16 cellular contexts compared by ENCODE assay signal in the genomic region with DNA sequence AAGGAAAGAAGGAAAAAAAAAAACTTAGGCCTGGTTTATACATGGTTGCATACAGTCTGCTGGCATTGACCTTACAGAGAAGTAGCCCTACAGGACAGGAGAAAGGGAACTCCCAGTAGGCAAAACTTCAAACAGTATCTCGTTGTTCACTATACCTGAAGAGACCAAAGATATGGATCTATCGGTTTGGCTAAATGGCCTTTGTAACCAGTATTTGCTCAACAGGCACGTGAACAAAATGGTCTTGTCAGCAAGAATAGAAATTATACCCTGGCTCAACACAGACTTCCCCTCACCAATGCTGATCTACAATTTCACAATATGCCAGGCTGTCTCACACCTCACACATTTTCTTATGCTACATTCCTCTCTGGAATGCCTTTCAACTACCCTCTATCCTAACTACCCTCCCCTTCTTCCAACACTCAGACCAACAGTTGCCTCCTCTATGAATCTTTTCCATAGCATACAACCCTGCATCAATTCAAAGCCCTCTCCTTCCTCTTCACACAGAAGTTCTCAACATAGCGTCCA. TPM values are rescaled to one million over a fixed set of nuclear protein-coding genes. Genes with fewer than 3 reads are reported as not detected.
A peak's percentile ranks its signal among the peaks of the same experiment; 100 is the strongest.
DNase-seq lines count a peak whose midpoint lies in the region; ATAC-seq and TF ChIP-seq lines count a peak whose summit lies in the region.
"Had no signal": no experiment of that assay in that cellular context is flagged by ENCODE, and none has a peak within 500 bp of the region (broad histone marks: within the 10 kb centered on the region; RNA-seq: fewer than 3 reads in every experiment).

No MANE protein-coding gene starts in this region.

- H3K36me3 ChIP-seq in hepatocyte (replicated peaks; ENCODE audit: insufficient read depth, low read depth) = no peaks in the 10 kb centered on the region

- no peaks in the 10 kb centered on the region for H3K27me3 Mint-ChIP-seq in progenitor cell of endocrine pancreas
- H3K27me3 Mint-ChIP-seq: naive thymus-derived CD4-positive, alpha-beta T cell had no signal

- no peaks in the 10 kb centered on the region for H3K9me2 ChIP-seq in hepatocyte (replicated peaks; ENCODE audit: insufficient read depth)

- H3K4me1 Mint-ChIP-seq in progenitor cell of endocrine pancreas (ENCODE audit: low read depth) = peaks cover 14% of the 10 kb centered on the region

- H3K79me2 ChIP-seq in hepatocyte = peaks cover 81% of the 10 kb centered on the region

- peak overlapping the region; percentile 21 for H3K4me2 ChIP-seq in hepatocyte

- no peak overlapping the region for H2AFZ ChIP-seq in hepatocyte

- peaks cover 4% of the 10 kb centered on the region for H3K36me3 Mint-ChIP-seq in progenitor cell of endocrine pancreas (ENCODE audit: insufficient read depth)

- WGBS in hepatocyte (ENCODE audit: low lambda C conversion rate, missing lambda C conversion rate) = 69% methylated on average over 4 of the region's 4 CpGs

- in situ Hi-C loops in GM13976 (cut with MboI; ENCODE audit: low sequenced_read_pairs, unreplicated experiment) = loop anchor here (25.0 kb wide), 1 partner anchor 345 kb away; no protein-coding TSS in a partner anchor

- no peaks in the 10 kb centered on the region for H4K20me1 ChIP-seq in hepatocyte (ENCODE audit: insufficient read depth, poor library complexity, severe bottlenecking)

- peak overlapping the region; percentile 1 for H3K27ac Mint-ChIP-seq in progenitor cell of endocrine pancreas

- TF ChIP-seq CTCF in hepatocyte (IDR thresholded peaks at IDR 0.05; ENCODE audit: poor library complexity) = no peak
- TF ChIP-seq CTCF in progenitor cell of endocrine pancreas (IDR thresholded peaks at IDR 0.05; ENCODE audit: unreplicated experiment) = no peak
- TF ChIP-seq CTCF in GM13976 (IDR thresholded peaks at IDR 0.05; ENCODE audit: borderline replicate concordance, control extremely low read depth, extremely low read depth, insufficient read depth, missing control alignments) = no peak

- ATAC-seq in SK-N-SH treated with all-trans-retinoic acid at 6 μM for 48 hours = peak; percentile 48
- ATAC-seq: gastroesophageal sphincter; GM12878; naive thymus-derived CD4-positive, alpha-beta T cell had no signal

- peaks cover 14% of the 10 kb centered on the region for H3K4me1 ChIP-seq in hepatocyte (ENCODE audit: insufficient read depth)

- peak; percentile 15 for DNase-seq in HuH-7 (ENCODE audit: low spot score)
- DNase-seq in hepatocyte (ENCODE audit: low spot score) = no peak
- no peak for DNase-seq in progenitor cell of endocrine pancreas (ENCODE audit: low spot score, unreplicated experiment)
- no peak for DNase-seq in stimulated activated CD8-positive, alpha-beta memory T cell treated with anti-CD3 and anti-CD28 coated beads, Interleukin-4, amount 100 ng/mL, for 48 hours
- no peak for DNase-seq in stimulated activated CD4-positive, alpha-beta T cell treated with anti-CD3 and anti-CD28 coated beads, Interleukin-4, amount 100 ng/mL, for 1 hour
- no peak for DNase-seq in NCI-H2029 (lab: John Stamatoyannopoulos, UW)
- DNase-seq in GM13976 (ENCODE audit: low spot score) = no peak
- DNase-seq: activated CD4-positive, alpha-beta T cell treated with anti-CD3 and anti-CD28 coated beads, Interleukin-2, amount 50 U/mL, for 4 hours; effector memory CD4-positive, alpha-beta T cell; naive thymus-derived CD4-positive, alpha-beta T cell; NCI-H1092 had no signal

- H3K9me3 ChIP-seq in hepatocyte (ENCODE audit: low read depth) = no peaks in the 10 kb centered on the region
- H3K9me3 ChIP-seq: gastroesophageal sphincter had no signal

- H3K4me3 Mint-ChIP-seq in progenitor cell of endocrine pancreas (ENCODE audit: low read depth) = no peak overlapping the region

- no peaks in the 10 kb centered on the region for H3K9me3 Mint-ChIP-seq in progenitor cell of endocrine pancreas (ENCODE audit: low read depth)
- H3K9me3 Mint-ChIP-seq: naive thymus-derived CD4-positive, alpha-beta T cell had no signal

- peak overlapping the region; percentile 72 for H3K27ac ChIP-seq in hepatocyte
- H3K27ac ChIP-seq: gastroesophageal sphincter, RWPE1 had no signal

- H3K27me3 ChIP-seq in hepatocyte = no peaks in the 10 kb centered on the region
- H3K27me3 ChIP-seq: gastroesophageal sphincter had no signal

- H3K4me3 ChIP-seq in hepatocyte = no peak overlapping the region
- H3K4me3 ChIP-seq: gastroesophageal sphincter, GM12878, skin epidermis had no signal

TF ChIP-seq in SK-N-SH treated with all-trans-retinoic acid at 6 μM for 48 hours, 23 proteins besides CTCF, POLR2A, EP300 and RAD21:
- TF ChIP-seq ZNF565 (CRISPR knock-in tag; conservative IDR thresholded peaks at IDR 0.05; ENCODE audit: low read depth) (no peak), ZNF8 (CRISPR knock-in tag; IDR thresholded peaks at IDR 0.05) (no peak), ZNF70 (CRISPR knock-in tag; IDR thresholded peaks at IDR 0.05) (no peak), ZFP3 (CRISPR knock-in tag; IDR thresholded peaks at IDR 0.05) (no peak), CSDC2 (CRISPR knock-in tag; IDR thresholded peaks at IDR 0.05) (no peak), TCF4 (CRISPR knock-in tag; IDR thresholded peaks at IDR 0.05; ENCODE audit: borderline replicate concordance) (no peak), ISL1 (CRISPR knock-in tag; IDR thresholded peaks at IDR 0.05) (no peak), SNAI2 (CRISPR knock-in tag; IDR thresholded peaks at IDR 0.05) (no peak), GLIS3 (CRISPR knock-in tag; IDR thresholded peaks at IDR 0.05) (no peak), OSR1 (CRISPR knock-in tag; IDR thresholded peaks at IDR 0.05) (no peak), ZFP30 (CRISPR knock-in tag; IDR thresholded peaks at IDR 0.05) (no peak), ZC3H10 (CRISPR knock-in tag; IDR thresholded peaks at IDR 0.05) (no peak), ESRRG (CRISPR knock-in tag; IDR thresholded peaks at IDR 0.05) (no peak), PPARA (CRISPR knock-in tag; IDR thresholded peaks at IDR 0.05; ENCODE audit: borderline replicate concordance) (no peak), RARB (CRISPR knock-in tag; IDR thresholded peaks at IDR 0.05) (no peak)
- TF ChIP-seq, protein P1, sequence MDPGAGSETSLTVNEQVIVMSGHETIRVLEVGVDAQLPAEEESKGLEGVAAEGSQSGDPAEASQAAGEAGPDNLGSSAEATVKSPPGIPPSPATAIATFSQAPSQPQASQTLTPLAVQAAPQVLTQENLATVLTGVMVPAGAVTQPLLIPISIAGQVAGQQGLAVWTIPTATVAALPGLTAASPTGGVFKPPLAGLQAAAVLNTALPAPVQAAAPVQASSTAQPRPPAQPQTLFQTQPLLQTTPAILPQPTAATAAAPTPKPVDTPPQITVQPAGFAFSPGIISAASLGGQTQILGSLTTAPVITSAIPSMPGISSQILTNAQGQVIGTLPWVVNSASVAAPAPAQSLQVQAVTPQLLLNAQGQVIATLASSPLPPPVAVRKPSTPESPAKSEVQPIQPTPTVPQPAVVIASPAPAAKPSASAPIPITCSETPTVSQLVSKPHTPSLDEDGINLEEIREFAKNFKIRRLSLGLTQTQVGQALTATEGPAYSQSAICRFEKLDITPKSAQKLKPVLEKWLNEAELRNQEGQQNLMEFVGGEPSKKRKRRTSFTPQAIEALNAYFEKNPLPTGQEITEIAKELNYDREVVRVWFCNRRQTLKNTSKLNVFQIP (CRISPR knock-in tag; IDR thresholded peaks at IDR 0.05; ENCODE audit: borderline replicate concordance, low read depth) = no peak
- TF ChIP-seq, protein P2, sequence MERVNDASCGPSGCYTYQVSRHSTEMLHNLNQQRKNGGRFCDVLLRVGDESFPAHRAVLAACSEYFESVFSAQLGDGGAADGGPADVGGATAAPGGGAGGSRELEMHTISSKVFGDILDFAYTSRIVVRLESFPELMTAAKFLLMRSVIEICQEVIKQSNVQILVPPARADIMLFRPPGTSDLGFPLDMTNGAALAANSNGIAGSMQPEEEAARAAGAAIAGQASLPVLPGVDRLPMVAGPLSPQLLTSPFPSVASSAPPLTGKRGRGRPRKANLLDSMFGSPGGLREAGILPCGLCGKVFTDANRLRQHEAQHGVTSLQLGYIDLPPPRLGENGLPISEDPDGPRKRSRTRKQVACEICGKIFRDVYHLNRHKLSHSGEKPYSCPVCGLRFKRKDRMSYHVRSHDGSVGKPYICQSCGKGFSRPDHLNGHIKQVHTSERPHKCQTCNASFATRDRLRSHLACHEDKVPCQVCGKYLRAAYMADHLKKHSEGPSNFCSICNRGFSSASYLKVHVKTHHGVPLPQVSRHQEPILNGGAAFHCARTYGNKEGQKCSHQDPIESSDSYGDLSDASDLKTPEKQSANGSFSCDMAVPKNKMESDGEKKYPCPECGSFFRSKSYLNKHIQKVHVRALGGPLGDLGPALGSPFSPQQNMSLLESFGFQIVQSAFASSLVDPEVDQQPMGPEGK (CRISPR knock-in tag; IDR thresholded peaks at IDR 0.05; ENCODE audit: borderline replicate concordance) = no peak

RNA-seq across cellular contexts. Expression of a gene that starts 13.7 kb away (rescaled TPM):
- 8.0 and 9.7 TPM in 2 replicates for total RNA-seq in hepatocyte
- polyA plus RNA-seq in hepatocyte = 6.4 and 6.7 TPM in 2 replicates
- 23.8 and 25.7 TPM in 2 replicates for total RNA-seq in progenitor cell of endocrine pancreas

RNA-seq across cellular contexts. Expression of a gene that starts 14.0 kb away (rescaled TPM):
- total RNA-seq in hepatocyte (83.0 and 96.2 TPM in 2 replicates), progenitor cell of endocrine pancreas (74.7 and 75.7 TPM in 2 replicates)
- polyA plus RNA-seq in hepatocyte = 229 and 230 TPM in 2 replicates

RNA-seq across cellular contexts. Expression of a gene that starts 58.2 kb away (rescaled TPM):
- total RNA-seq in hepatocyte = 60.6 and 65.9 TPM in 2 replicates
- polyA plus RNA-seq in hepatocyte = 46.0 and 54.1 TPM in 2 replicates
- 46.1 and 50.0 TPM in 2 replicates for total RNA-seq in progenitor cell of endocrine pancreas
